ENCODE assay signal across 34 cellular contexts in the genomic region with DNA sequence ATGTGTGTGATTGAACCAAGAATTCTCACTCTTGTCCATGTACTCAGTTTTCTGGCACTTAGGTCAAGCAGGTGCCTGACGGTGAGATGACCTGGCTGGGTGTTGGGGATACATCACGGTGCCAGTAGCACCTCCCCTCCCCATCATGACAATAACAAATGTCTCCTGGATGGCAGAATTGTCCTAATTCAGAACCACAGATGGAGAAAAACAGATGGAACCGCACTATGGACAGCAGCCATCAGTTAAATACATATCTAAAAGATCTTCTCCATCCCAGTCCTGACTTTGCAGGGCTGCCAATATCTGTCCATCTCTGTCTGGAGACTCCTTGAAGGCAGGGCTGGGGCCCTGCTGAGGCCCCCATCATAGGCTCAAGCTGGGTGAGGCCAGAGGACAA.
"Had no signal": no experiment of that assay in that cellular context is flagged by ENCODE, and none has a peak within 500 bp of the region (broad histone marks: within the 10 kb centered on the region; RNA-seq: fewer than 3 reads in every experiment).

No MANE protein-coding gene starts in this region.

- H3K36me3 Mint-ChIP-seq: activated CD4-positive, alpha-beta memory T cell treated with anti-CD3 and anti-CD28 coated beads for 36 hours; activated CD8-positive, alpha-beta memory T cell treated with anti-CD3 and anti-CD28 coated beads, Interleukin-2, amount 10 ng/mL, durations not matched to agents 7 days and 5 days had no signal

- H3K27me3 Mint-ChIP-seq: activated B cell treated with CpG ODN at 0.5 μM for 24 hours; activated CD4-positive, alpha-beta memory T cell treated with anti-CD3 and anti-CD28 coated beads for 36 hours; activated CD4-positive, alpha-beta T cell treated with anti-CD3 and anti-CD28 coated beads, Interleukin-2, amount 10 ng/mL, durations not matched to agents 24 days and 14 days; activated CD8-positive, alpha-beta memory T cell treated with anti-CD3 and anti-CD28 coated beads, Interleukin-2, amount 10 ng/mL, durations not matched to agents 7 days and 5 days; activated CD8-positive, alpha-beta T cell treated with anti-CD3 and anti-CD28 coated beads for 36 hours; activated naive CD8-positive, alpha-beta T cell treated with anti-CD3 and anti-CD28 coated beads for 36 hours; activated T-helper 17 cell treated with anti-CD3 and anti-CD28 coated beads, Interleukin-2, amount 50 U/mL, for 72 hours had no signal

- H3K9me3 Mint-ChIP-seq: activated B cell treated with CpG ODN at 0.5 μM for 24 hours; activated CD4-positive, alpha-beta memory T cell treated with anti-CD3 and anti-CD28 coated beads for 36 hours; activated CD8-positive, alpha-beta T cell treated with anti-CD3 and anti-CD28 coated beads for 36 hours; activated naive CD4-positive, alpha-beta T cell treated with anti-CD3 and anti-CD28 coated beads for 36 hours; activated T-helper 17 cell treated with anti-CD3 and anti-CD28 coated beads, Interleukin-2, amount 50 U/mL, for 72 hours had no signal

- H3K27me3 ChIP-seq: adrenal gland, body of pancreas, brain microvascular endothelial cell, breast epithelium had no signal

- H3K27ac ChIP-seq: adrenal gland, body of pancreas, brain microvascular endothelial cell, breast epithelium, VCaP had no signal

- DNase-seq: activated B cell treated with CpG ODN at 0.5 μM for 24 hours; activated CD4-positive, alpha-beta memory T cell treated with anti-CD3 and anti-CD28 coated beads for 36 hours; activated CD4-positive, alpha-beta T cell treated with anti-CD3 and anti-CD28 coated beads for 4 hours; activated CD4-positive, alpha-beta T cell treated with anti-CD3 and anti-CD28 coated beads, Interleukin-2, amount 10 ng/mL, durations not matched to agents 24 days and 14 days; activated CD4-positive, alpha-beta T cell treated with anti-CD3 and anti-CD28 coated beads, Interleukin-2, amount 50 U/mL, for 1 hour; activated CD4-positive, alpha-beta T cell treated with anti-CD3 and anti-CD28 coated beads, Interleukin-2, amount 50 U/mL, for 4 hours; activated CD4-positive, CD25-positive, alpha-beta regulatory T cell treated with anti-CD3 and anti-CD28 coated beads, Interleukin-2, amount 50 U/mL, for 72 hours; activated CD8-positive, alpha-beta memory T cell treated with anti-CD3 and anti-CD28 coated beads, Interleukin-2, amount 10 ng/mL, durations not matched to agents 7 days and 5 days; activated CD8-positive, alpha-beta T cell treated with anti-CD3 and anti-CD28 coated beads for 36 hours; activated effector memory CD4-positive, alpha-beta T cell treated with anti-CD3 and anti-CD28 coated beads, Interleukin-2, amount 50 U/mL, for 16 hours; activated gamma-delta T cell treated with Interleukin-2 at 50 U/mL for 16 hours; activated naive CD4-positive, alpha-beta T cell; activated naive CD4-positive, alpha-beta T cell treated with anti-CD3 and anti-CD28 coated beads for 36 hours; activated naive CD4-positive, alpha-beta T cell treated with anti-CD3 and anti-CD28 coated beads, Interleukin-2, amount 50 U/mL, for 16 hours; activated naive CD8-positive, alpha-beta T cell treated with anti-CD3 and anti-CD28 coated beads for 36 hours; activated T-cell treated with anti-CD3 and anti-CD28 coated beads for 4 hours; activated T-cell treated with anti-CD3 and anti-CD28 coated beads, Interleukin-2, amount 50 U/mL, for 1 hour; activated T-cell treated with anti-CD3 and anti-CD28 coated beads, Interleukin-2, amount 50 U/mL, for 4 hours; activated T-cell treated with anti-CD3 and anti-CD28 coated beads, Interleukin-2, amount 50 U/mL, for 72 hours; adrenal gland; amniotic stem cell; aorta; body of pancreas; brain microvascular endothelial cell; central memory CD4-positive, alpha-beta T cell; T-helper 1 cell; T-helper 2 cell; T-helper 9 cell had no signal

- H3K4me3 Mint-ChIP-seq: activated B cell treated with CpG ODN at 0.5 μM for 24 hours; activated CD4-positive, alpha-beta memory T cell treated with anti-CD3 and anti-CD28 coated beads for 36 hours; activated CD4-positive, alpha-beta T cell treated with anti-CD3 and anti-CD28 coated beads, Interleukin-2, amount 10 ng/mL, durations not matched to agents 24 days and 14 days; activated CD8-positive, alpha-beta memory T cell treated with anti-CD3 and anti-CD28 coated beads, Interleukin-2, amount 10 ng/mL, durations not matched to agents 7 days and 5 days; activated CD8-positive, alpha-beta T cell treated with anti-CD3 and anti-CD28 coated beads for 36 hours; activated naive CD4-positive, alpha-beta T cell treated with anti-CD3 and anti-CD28 coated beads for 36 hours; activated naive CD8-positive, alpha-beta T cell treated with anti-CD3 and anti-CD28 coated beads for 36 hours; activated T-cell treated with anti-CD3 and anti-CD28 coated beads, Interleukin-2, amount 50 U/mL, for 4 hours; activated T-cell treated with anti-CD3 and anti-CD28 coated beads, Interleukin-2, amount 50 U/mL, for 72 hours; activated T-helper 1 cell treated with anti-CD3 and anti-CD28 coated beads, Interleukin-12 subunit alpha, Interleukin-12 subunit beta, Interleukin-2, Interleukin-4 antibody, amounts not matched to agents 30 ng/mL and 10 ng/mL and 1 ng/mL, durations not matched to agents 14 hours and 24 hours and 36 hours; activated T-helper 17 cell treated with anti-CD3 and anti-CD28 coated beads, Interleukin-2, amount 50 U/mL, for 72 hours; T-helper 1 cell treated with Interleukin-12 subunit alpha and Interleukin-12 subunit beta and Interleukin-4 antibody, amounts not matched to agents 30 μg/mL and 1 μg/mL, for 36 hours; T-helper 2 cell treated with Interferon-gamma antibody and Interleukin-4, amounts not matched to agents 5 μg/mL and 100 μg/mL, for 36 hours had no signal

- H3K9me3 ChIP-seq: adrenal gland, body of pancreas, breast epithelium had no signal

- H3K4me1 ChIP-seq: adrenal gland, body of pancreas, breast epithelium had no signal

- H3K4me1 Mint-ChIP-seq: activated CD4-positive, alpha-beta T cell treated with anti-CD3 and anti-CD28 coated beads, Interleukin-2, amount 10 ng/mL, durations not matched to agents 24 days and 14 days; activated T-helper 17 cell treated with anti-CD3 and anti-CD28 coated beads, Interleukin-2, amount 50 U/mL, for 72 hours had no signal

- H3K27ac Mint-ChIP-seq: activated B cell treated with CpG ODN at 0.5 μM for 24 hours; activated CD4-positive, alpha-beta memory T cell treated with anti-CD3 and anti-CD28 coated beads for 36 hours; activated CD4-positive, alpha-beta T cell treated with anti-CD3 and anti-CD28 coated beads, Interleukin-2, amount 10 ng/mL, durations not matched to agents 24 days and 14 days; activated CD8-positive, alpha-beta memory T cell treated with anti-CD3 and anti-CD28 coated beads, Interleukin-2, amount 10 ng/mL, durations not matched to agents 7 days and 5 days; activated CD8-positive, alpha-beta T cell treated with anti-CD3 and anti-CD28 coated beads for 36 hours; activated naive CD4-positive, alpha-beta T cell treated with anti-CD3 and anti-CD28 coated beads for 36 hours; activated naive CD8-positive, alpha-beta T cell treated with anti-CD3 and anti-CD28 coated beads for 36 hours; activated T-cell treated with anti-CD3 and anti-CD28 coated beads, Interleukin-2, amount 50 U/mL, for 72 hours; activated T-helper 1 cell treated with anti-CD3 and anti-CD28 coated beads, Interleukin-12 subunit alpha, Interleukin-12 subunit beta, Interleukin-2, Interleukin-4 antibody, amounts not matched to agents 30 ng/mL and 10 ng/mL and 1 ng/mL, durations not matched to agents 14 hours and 24 hours and 36 hours; activated T-helper 17 cell treated with anti-CD3 and anti-CD28 coated beads, Interleukin-2, amount 50 U/mL, for 72 hours; T-helper 1 cell treated with Interleukin-12 subunit alpha and Interleukin-12 subunit beta and Interleukin-4 antibody, amounts not matched to agents 30 μg/mL and 1 μg/mL, for 36 hours; T-helper 2 cell treated with Interferon-gamma antibody and Interleukin-4, amounts not matched to agents 5 μg/mL and 100 μg/mL, for 36 hours had no signal

- H3K4me3 ChIP-seq: adrenal gland, body of pancreas, breast epithelium had no signal
